In genomic region chr15:33200903-33201302, GRCh38 we compare ENCODE assay signal across 18 cellular contexts. TPM values are rescaled to one million over a fixed set of nuclear protein-coding genes. Genes with fewer than 3 reads are reported as not detected.
A peak's percentile ranks its signal among the peaks of the same experiment; 100 is the strongest.
DNase-seq lines count a peak whose midpoint lies in the region; ATAC-seq, FAIRE-seq and TF ChIP-seq lines count a peak whose summit lies in the region.
"Had no signal": no experiment of that assay in that cellular context is flagged by ENCODE, and none has a peak within 500 bp of the region (broad histone marks: within the 10 kb centered on the region; RNA-seq: fewer than 3 reads in every experiment).

No MANE protein-coding gene starts in this region.

- H3K27me3 Mint-ChIP-seq in activated CD4-positive, alpha-beta memory T cell treated with anti-CD3 and anti-CD28 coated beads, Interleukin-2, amount 10 ng/mL, durations not matched to agents 7 days and 5 days, result peaks cover 30% of the 10 kb centered on the region

- peak overlapping the region; percentile 80 for H3K4me2 ChIP-seq in A549

- no peak overlapping the region for H3K27ac Mint-ChIP-seq in activated CD4-positive, alpha-beta memory T cell treated with anti-CD3 and anti-CD28 coated beads, Interleukin-2, amount 10 ng/mL, durations not matched to agents 7 days and 5 days

- in situ Hi-C loops in Panc1 (cut with HindIII; ENCODE audit: low pct_unique_long_range_greater_than_20kb, low sequenced_read_pairs), result no loop called here

- TF ChIP-seq CTCF in A549 (IDR thresholded peaks at IDR 0.05), result no peak
- no peak for TF ChIP-seq CTCF in Panc1 (IDR thresholded peaks at IDR 0.05)

- peak overlapping the region; percentile 44 for H3K9ac ChIP-seq in iPS-18a (ENCODE audit: low read length)

- H3K4me3 Mint-ChIP-seq in activated CD4-positive, alpha-beta memory T cell treated with anti-CD3 and anti-CD28 coated beads, Interleukin-2, amount 10 ng/mL, durations not matched to agents 7 days and 5 days, result no peak overlapping the region

- no peak for DNase-seq in A549 (ENCODE audit: low read depth in 1 of 2, low spot score in 1 of 2)
- DNase-seq in EL, result peak; percentile 25
- no peak for DNase-seq in Panc1 (ENCODE audit: low read depth, low spot score)
- DNase-seq in substantia nigra (lab: John Stamatoyannopoulos, UW), result no peak
- DNase-seq in activated CD4-positive, alpha-beta memory T cell treated with anti-CD3 and anti-CD28 coated beads, Interleukin-2, amount 10 ng/mL, durations not matched to agents 7 days and 5 days, result no peak
- no peak for DNase-seq in NCI-H446 (lab: John Stamatoyannopoulos, UW)
- DNase-seq: activated CD4-positive, CD25-positive, alpha-beta regulatory T cell treated with anti-CD3 and anti-CD28 coated beads, Interleukin-2, amount 50 U/mL, for 72 hours; brain microvascular endothelial cell; effector CD4-positive, alpha-beta T cell; right cardiac atrium; stimulated activated CD4-positive, alpha-beta T cell treated with anti-CD3 and anti-CD28 coated beads, Interleukin-4, amount 100 ng/mL, for 24 hours; stimulated activated naive B cell treated with anti-CD40 and anti-IgM and Interleukin-4, amounts not matched to agents 10 μg/mL and 1 μg/mL and 100 μg/mL, for 72 hours had no signal

- intact Hi-C loops in Panc1 (cut with micrococcal nuclease; ENCODE audit: unreplicated experiment), result no loop called here

- no peak for TF ChIP-seq RAD21 in A549 (conservative IDR thresholded peaks at IDR 0.05 in 1 of 2, IDR thresholded peaks at IDR 0.05 in 1 of 2)

- H3K27ac ChIP-seq in A549 (peak overlapping the region; percentile 76), Panc1 (ENCODE audit: low read length) (peak overlapping the region; percentile 73), iPS-18a (ENCODE audit: low read length) (no peak overlapping the region), substantia nigra (ENCODE audit: low read depth, low read length, poor library complexity, severe bottlenecking) (no peak overlapping the region)
- H3K27ac ChIP-seq: brain microvascular endothelial cell, vagina had no signal

- no peaks in the 10 kb centered on the region for H3K36me3 Mint-ChIP-seq in activated CD4-positive, alpha-beta memory T cell treated with anti-CD3 and anti-CD28 coated beads, Interleukin-2, amount 10 ng/mL, durations not matched to agents 7 days and 5 days (ENCODE audit: low read depth)
- H3K36me3 Mint-ChIP-seq: immature natural killer cell; stimulated activated naive B cell treated with anti-CD40 and anti-IgM and Interleukin-4, amounts not matched to agents 10 μg/mL and 1 μg/mL and 100 μg/mL, for 72 hours had no signal

- H3K9me3 Mint-ChIP-seq in activated CD4-positive, alpha-beta memory T cell treated with anti-CD3 and anti-CD28 coated beads, Interleukin-2, amount 10 ng/mL, durations not matched to agents 7 days and 5 days, result no peaks in the 10 kb centered on the region
- H3K9me3 Mint-ChIP-seq: activated T-helper 1 cell treated with anti-CD3 and anti-CD28 coated beads, Interleukin-12 subunit alpha, Interleukin-12 subunit beta, Interleukin-2, Interleukin-4 antibody, amounts not matched to agents 30 ng/mL and 10 ng/mL and 1 ng/mL, durations not matched to agents 14 hours and 24 hours and 36 hours; immature natural killer cell; stimulated activated naive B cell treated with anti-CD40 and anti-IgM and Interleukin-4, amounts not matched to agents 10 μg/mL and 1 μg/mL and 100 μg/mL, for 72 hours had no signal

- FAIRE-seq in A549 (lab: Jason Lieb, UNC), result peak; percentile 18
- FAIRE-seq: frontal cortex had no signal

- no peaks in the 10 kb centered on the region for H3K9me3 ChIP-seq in A549
- H3K9me3 ChIP-seq in Panc1 (ENCODE audit: control insufficient read depth, insufficient read depth, low read depth, low read length), result no peaks in the 10 kb centered on the region
- no peaks in the 10 kb centered on the region for H3K9me3 ChIP-seq in iPS-18a (ENCODE audit: control insufficient read depth, low read depth, low read length)
- H3K9me3 ChIP-seq: vagina had no signal

- no peak for TF ChIP-seq EP300 in A549 (IDR thresholded peaks at IDR 0.05)

- peaks cover 36% of the 10 kb centered on the region for H3K4me1 Mint-ChIP-seq in activated CD4-positive, alpha-beta memory T cell treated with anti-CD3 and anti-CD28 coated beads, Interleukin-2, amount 10 ng/mL, durations not matched to agents 7 days and 5 days

- H3K27me3 ChIP-seq in Panc1 (ENCODE audit: control insufficient read depth, insufficient read depth, low read length) (no peaks in the 10 kb centered on the region), iPS-18a (ENCODE audit: control insufficient read depth, insufficient read depth, low read length) (peaks cover 6% of the 10 kb centered on the region)
- H3K27me3 ChIP-seq: brain microvascular endothelial cell, vagina had no signal

- peak overlapping the region; percentile 26; the same call in 2 of the 3 replicates for H3K4me3 ChIP-seq in A549
- H3K4me3 ChIP-seq in Panc1 (ENCODE audit: low read depth in 2 of 2, low read length in 2 of 2), result peak overlapping the region; percentile 32 to 36
- no peak overlapping the region for H3K4me3 ChIP-seq in iPS-18a (ENCODE audit: low read length)
- H3K4me3 ChIP-seq: vagina had no signal

- 28% methylated on average over 7 of the region's 7 CpGs for WGBS in A549 (ENCODE audit: missing lambda C conversion rate)

- POLR2A ChIA-PET in A549 (lab: Yijun Ruan, JAX) (no interaction called here), Panc1 (lab: Charles Lee) (interaction anchor here (0.5 kb wide), 1 partner anchor 21 kb away, joined by 3 read pairs; no protein-coding TSS in a partner anchor)
- POLR2A ChIA-PET in activated CD4-positive, alpha-beta memory T cell treated with anti-CD3 and anti-CD28 coated beads, Interleukin-2, amount 10 ng/mL, durations not matched to agents 7 days and 5 days (lab: Charles Lee), result no interaction called here

- ATAC-seq in A549 (peak in 1 of 2 experiments; percentile 25; a peak in 2 of 6 replicates), Panc1 (no peak), HG02623 (IDR thresholded peaks at IDR 0.05; ENCODE audit: unreplicated experiment) (no peak)
- ATAC-seq: right cardiac atrium had no signal

- CTCF ChIA-PET in A549 (lab: Yijun Ruan, JAX) (interaction anchor here (0.8 to 4.0 kb wide), 10 partner anchors 9 to 552 kb away, joined by 3 to 28 read pairs (median 5); no protein-coding TSS in a partner anchor), Panc1 (lab: Charles Lee) (interaction anchor here (0.6 kb wide), 1 partner anchor 660 kb away, joined by 5 read pairs; no protein-coding TSS in a partner anchor)
- CTCF ChIA-PET in activated CD4-positive, alpha-beta memory T cell treated with anti-CD3 and anti-CD28 coated beads, Interleukin-2, amount 10 ng/mL, durations not matched to agents 7 days and 5 days (lab: Charles Lee), result interaction anchor here (0.7 to 1.5 kb wide), 5 partner anchors 9 to 1011 kb away, joined by 3 to 5 read pairs (median 3); no protein-coding TSS in a partner anchor

- no peak for TF ChIP-seq POLR2A in A549 (IDR thresholded peaks at IDR 0.05; ENCODE audit: low read length)

- no TSS peak for BruUV-seq in Panc1 (replicated peaks; lab: Mats Ljungman, UMichigan)

- H3K36me3 ChIP-seq in Panc1 (ENCODE audit: control insufficient read depth, insufficient read depth, low read length) (no peaks in the 10 kb centered on the region), iPS-18a (ENCODE audit: control insufficient read depth, low read depth, low read length) (no peaks in the 10 kb centered on the region)
- H3K36me3 ChIP-seq: brain microvascular endothelial cell, vagina had no signal

- peaks cover 31% of the 10 kb centered on the region for H3K4me1 ChIP-seq in A549
- peaks cover 14% of the 10 kb centered on the region for H3K4me1 ChIP-seq in Panc1 (ENCODE audit: control insufficient read depth, insufficient read depth, low read length)
- H3K4me1 ChIP-seq in iPS-18a (ENCODE audit: control insufficient read depth, low read depth, low read length), result peaks cover 25% of the 10 kb centered on the region
- H3K4me1 ChIP-seq: vagina had no signal

TF ChIP-seq in A549, 52 proteins besides CTCF, POLR2A, EP300 and RAD21:
- TF ChIP-seq FOXS1 (CRISPR knock-in tag; IDR thresholded peaks at IDR 0.05), result no peak
- no peak for TF ChIP-seq MAZ (IDR thresholded peaks at IDR 0.05; ENCODE audit: borderline replicate concordance, low read depth, low read length)
- no peak for TF ChIP-seq ZFP36 (IDR thresholded peaks at IDR 0.05; ENCODE audit: borderline replicate concordance, partially characterized antibody)
- TF ChIP-seq CEBPB (IDR thresholded peaks at IDR 0.05), result no peak
- no peak for TF ChIP-seq CHD4 (IDR thresholded peaks at IDR 0.05; ENCODE audit: borderline replicate concordance)
- TF ChIP-seq SREBF2 (IDR thresholded peaks at IDR 0.05), result no peak
- TF ChIP-seq ESRRA (IDR thresholded peaks at IDR 0.05; ENCODE audit: borderline replicate concordance, low read length), result no peak
- no peak for TF ChIP-seq RFX5 (IDR thresholded peaks at IDR 0.05)
- no peak for TF ChIP-seq CHD2 (IDR thresholded peaks at IDR 0.05; ENCODE audit: low read length, partially characterized antibody)
- no peak for TF ChIP-seq NPAS2 (CRISPR knock-in tag; IDR thresholded peaks at IDR 0.05; ENCODE audit: borderline replicate concordance)
- no peak for TF ChIP-seq TFCP2L1 (CRISPR knock-in tag; IDR thresholded peaks at IDR 0.05)
- TF ChIP-seq ZSCAN20 (CRISPR knock-in tag; IDR thresholded peaks at IDR 0.05), result no peak
- TF ChIP-seq BHLHE40 (IDR thresholded peaks at IDR 0.05; ENCODE audit: low read depth, low read length), result no peak
- no peak for TF ChIP-seq EHMT2 (IDR thresholded peaks at IDR 0.05; ENCODE audit: low read depth)
- TF ChIP-seq KDM1A (IDR thresholded peaks at IDR 0.05; ENCODE audit: low read depth), result no peak

RNA-seq across cellular contexts. Expression of gene FMN1, which starts 6.4 kb away (rescaled TPM):
- polyA plus RNA-seq in A549 (2011; rRNA removed) (2.2 and 2.4 TPM in 2 replicates), A549 (2017; fragmentation: RNase III; extraction: RNeasy Plus Mini Kit Qiagen cat#74134 plus additional on column Dnase treatment) (0.45 to 0.61 TPM (median 0.53 TPM) in 3 replicates)
- polyA plus RNA-seq in A549 (2012; cell fraction: cytosol; rRNA removed), result 0.15 and 0.17 TPM in 2 replicates
- 0.11 and 0.23 TPM in 2 replicates for polyA plus RNA-seq in A549 (2012; cell fraction: nucleus; rRNA removed)
- polyA minus RNA-seq in A549 (2011; rRNA and poly(A)+ RNA removed), result 3.6 and 4.4 TPM in 2 replicates
- total RNA-seq in Panc1 (2021; ENCODE audit: unreplicated experiment), result 3.9 TPM
- polyA plus RNA-seq in Panc1 (2012; ENCODE audit: insufficient read length), result 1.1 TPM
- under 1 TPM; 0.03 to 0.15 TPM for total RNA-seq in activated CD4-positive, alpha-beta memory T cell treated with anti-CD3 and anti-CD28 coated beads, Interleukin-2, amount 10 ng/mL, durations not matched to agents 7 days and 5 days
- polyA plus RNA-seq: immature natural killer cell had no signal

Comparison
In these comparisons a context has a peak if more than half of its experiments do, and no peak if none do; other contexts are left out.
1. H3K27ac ChIP-seq: peak in A549 (2 of 2) and Panc1 (single experiment); none in iPS-18a (single experiment) and substantia nigra (single experiment).